9 cellular contexts compared by ENCODE assay signal in genomic region chr5:43190755-43191603, GRCh38. TPM values are rescaled to one million over a fixed set of nuclear protein-coding genes. Genes with fewer than 3 reads are reported as not detected.
DNase-seq lines count a peak whose midpoint lies in the region; ATAC-seq and TF ChIP-seq lines count a peak whose summit lies in the region.
"Had no signal": no experiment of that assay in that cellular context is flagged by ENCODE, and none has a peak within 500 bp of the region (broad histone marks: within the 10 kb centered on the region; RNA-seq: fewer than 3 reads in every experiment).

No MANE protein-coding gene starts in this region.

- H3K9me3 Mint-ChIP-seq in activated naive CD4-positive, alpha-beta T cell treated with anti-CD3 and anti-CD28 coated beads for 36 hours, result peaks cover 4% of the 10 kb centered on the region
- H3K9me3 Mint-ChIP-seq in activated naive CD4-positive, alpha-beta T cell treated with anti-CD3 and anti-CD28 coated beads, Interleukin-2, amount 50 U/mL, for 72 hours, result no peaks in the 10 kb centered on the region
- H3K9me3 Mint-ChIP-seq in glutamatergic neuron (ENCODE audit: unreplicated experiment), result peaks cover 7% of the 10 kb centered on the region
- H3K9me3 Mint-ChIP-seq in stimulated activated memory B cell treated with anti-CD40 and anti-IgM and Interleukin-4, amounts not matched to agents 10 μg/mL and 1 μg/mL and 100 μg/mL, for 72 hours, result no peaks in the 10 kb centered on the region

- no peak overlapping the region for H3K27ac ChIP-seq in WERI-Rb-1

- H3K36me3 ChIP-seq in WERI-Rb-1, result no peaks in the 10 kb centered on the region

- H3K4me3 Mint-ChIP-seq in activated naive CD4-positive, alpha-beta T cell treated with anti-CD3 and anti-CD28 coated beads for 36 hours, result peak overlapping the region; percentile 72
- peak overlapping the region; percentile 91 for H3K4me3 Mint-ChIP-seq in glutamatergic neuron (ENCODE audit: unreplicated experiment)
- peak overlapping the region; percentile 80 for H3K4me3 Mint-ChIP-seq in stimulated activated memory B cell treated with anti-CD40 and anti-IgM and Interleukin-4, amounts not matched to agents 10 μg/mL and 1 μg/mL and 100 μg/mL, for 72 hours

- no peak for DNase-seq in activated naive CD4-positive, alpha-beta T cell treated with anti-CD3 and anti-CD28 coated beads for 36 hours
- DNase-seq in activated naive CD4-positive, alpha-beta T cell treated with anti-CD3 and anti-CD28 coated beads, Interleukin-2, amount 50 U/mL, for 72 hours (ENCODE audit: low spot score in 2 of 2), result no peak
- DNase-seq in WERI-Rb-1 (no peak), glutamatergic neuron (no peak), NCI-H2081 (lab: John Stamatoyannopoulos, UW) (no peak)
- DNase-seq in stimulated activated CD4-positive, alpha-beta T cell treated with anti-CD3 and anti-CD28 coated beads, Interleukin-4, amount 100 ng/mL, for 4 hours, result no peak
- DNase-seq: RPMI8226 had no signal

- H3K9me3 ChIP-seq in WERI-Rb-1 (ENCODE audit: severe bottlenecking), result no peaks in the 10 kb centered on the region

- H3K27me3 ChIP-seq in WERI-Rb-1 (ENCODE audit: insufficient read depth, low read depth, severe bottlenecking), result no peaks in the 10 kb centered on the region

- no peak overlapping the region for H3K27ac Mint-ChIP-seq in activated naive CD4-positive, alpha-beta T cell treated with anti-CD3 and anti-CD28 coated beads for 36 hours
- H3K27ac Mint-ChIP-seq in activated naive CD4-positive, alpha-beta T cell treated with anti-CD3 and anti-CD28 coated beads, Interleukin-2, amount 50 U/mL, for 72 hours, result no peak overlapping the region
- H3K27ac Mint-ChIP-seq in glutamatergic neuron (ENCODE audit: unreplicated experiment), result peak overlapping the region; percentile 29
- H3K27ac Mint-ChIP-seq in stimulated activated memory B cell treated with anti-CD40 and anti-IgM and Interleukin-4, amounts not matched to agents 10 μg/mL and 1 μg/mL and 100 μg/mL, for 72 hours, result peak overlapping the region; percentile 54

- intact Hi-C loops in activated naive CD4-positive, alpha-beta T cell treated with anti-CD3 and anti-CD28 coated beads for 36 hours (cut with micrococcal nuclease), result loop anchor here (5.0 kb wide), 1 partner anchor 581 kb away; no protein-coding TSS in a partner anchor

- no peak for ATAC-seq in activated naive CD4-positive, alpha-beta T cell treated with anti-CD3 and anti-CD28 coated beads, Interleukin-2, amount 50 U/mL, for 72 hours
- no peak for ATAC-seq in stimulated activated memory B cell treated with anti-CD40 and anti-IgM and Interleukin-4, amounts not matched to agents 10 μg/mL and 1 μg/mL and 100 μg/mL, for 72 hours
- ATAC-seq in HG02970 (IDR thresholded peaks at IDR 0.05; ENCODE audit: low FRiP score, unreplicated experiment), result no peak

- peak overlapping the region; percentile 69 for H3K4me3 ChIP-seq in WERI-Rb-1 (ENCODE audit: low read depth, low read length)

- CTCF ChIA-PET in activated naive CD4-positive, alpha-beta T cell treated with anti-CD3 and anti-CD28 coated beads for 36 hours (lab: Charles Lee), result interaction anchor here (0.9 to 2.2 kb wide), 3 partner anchors 86 to 293 kb away, joined by 3 to 7 read pairs (median 3); partner anchors contain the start of gene TMEM267

- H3K4me1 Mint-ChIP-seq in activated naive CD4-positive, alpha-beta T cell treated with anti-CD3 and anti-CD28 coated beads for 36 hours (ENCODE audit: low read depth), result peaks cover 31% of the 10 kb centered on the region
- peaks cover 16% of the 10 kb centered on the region for H3K4me1 Mint-ChIP-seq in glutamatergic neuron (ENCODE audit: low read depth, unreplicated experiment)
- peaks cover 26% of the 10 kb centered on the region for H3K4me1 Mint-ChIP-seq in stimulated activated memory B cell treated with anti-CD40 and anti-IgM and Interleukin-4, amounts not matched to agents 10 μg/mL and 1 μg/mL and 100 μg/mL, for 72 hours

- TF ChIP-seq CTCF in WERI-Rb-1 (IDR thresholded peaks at IDR 0.05; ENCODE audit: low read depth, low read length) (no peak), glutamatergic neuron (IDR thresholded peaks at IDR 0.05; ENCODE audit: partially characterized antibody, unreplicated experiment) (no peak)

- H3K36me3 Mint-ChIP-seq in activated naive CD4-positive, alpha-beta T cell treated with anti-CD3 and anti-CD28 coated beads for 36 hours (ENCODE audit: low read depth), result peaks cover 8% of the 10 kb centered on the region
- H3K36me3 Mint-ChIP-seq in activated naive CD4-positive, alpha-beta T cell treated with anti-CD3 and anti-CD28 coated beads, Interleukin-2, amount 50 U/mL, for 72 hours, result peaks cover 7 to 15% of the 10 kb centered on the region in 2 donors
- H3K36me3 Mint-ChIP-seq in glutamatergic neuron (ENCODE audit: unreplicated experiment), result no peaks in the 10 kb centered on the region
- peaks cover 17% of the 10 kb centered on the region for H3K36me3 Mint-ChIP-seq in stimulated activated memory B cell treated with anti-CD40 and anti-IgM and Interleukin-4, amounts not matched to agents 10 μg/mL and 1 μg/mL and 100 μg/mL, for 72 hours

- peaks cover 20% of the 10 kb centered on the region for H3K27me3 Mint-ChIP-seq in activated naive CD4-positive, alpha-beta T cell treated with anti-CD3 and anti-CD28 coated beads for 36 hours (ENCODE audit: low read depth)
- peaks cover 2% of the 10 kb centered on the region for H3K27me3 Mint-ChIP-seq in glutamatergic neuron (ENCODE audit: unreplicated experiment)
- peaks cover 9% of the 10 kb centered on the region for H3K27me3 Mint-ChIP-seq in stimulated activated memory B cell treated with anti-CD40 and anti-IgM and Interleukin-4, amounts not matched to agents 10 μg/mL and 1 μg/mL and 100 μg/mL, for 72 hours

RNA-seq across cellular contexts. Expression of gene NIM1K, which starts 1.0 kb away (rescaled TPM):
- total RNA-seq in activated naive CD4-positive, alpha-beta T cell treated with anti-CD3 and anti-CD28 coated beads for 36 hours, result under 1 TPM; 0.54 to 0.57 TPM
- total RNA-seq in activated naive CD4-positive, alpha-beta T cell treated with anti-CD3 and anti-CD28 coated beads, Interleukin-2, amount 50 U/mL, for 72 hours, result 1 to 10 TPM in 1 of 2 donors, under 1 TPM in 1; 0.14 to 2.3 TPM
- total RNA-seq in glutamatergic neuron (ENCODE audit: unreplicated experiment), result 10.5 TPM

Comparison
In these comparisons a context has a peak if more than half of its experiments do, and no peak if none do; other contexts are left out.
1. H3K27ac Mint-ChIP-seq: peak in glutamatergic neuron (single experiment) and stimulated activated memory B cell treated with anti-CD40 and anti-IgM and Interleukin-4, amounts not matched to agents 10 μg/mL and 1 μg/mL and 100 μg/mL, for 72 hours (single experiment); none in activated naive CD4-positive, alpha-beta T cell treated with anti-CD3 and anti-CD28 coated beads for 36 hours (single experiment) and activated naive CD4-positive, alpha-beta T cell treated with anti-CD3 and anti-CD28 coated beads, Interleukin-2, amount 50 U/mL, for 72 hours (0 of 2).
2. Peak in every context shown above with its lines, with median percentiles within 50 percentile points of each other: H3K4me3 Mint-ChIP-seq.